In the genomic region with DNA sequence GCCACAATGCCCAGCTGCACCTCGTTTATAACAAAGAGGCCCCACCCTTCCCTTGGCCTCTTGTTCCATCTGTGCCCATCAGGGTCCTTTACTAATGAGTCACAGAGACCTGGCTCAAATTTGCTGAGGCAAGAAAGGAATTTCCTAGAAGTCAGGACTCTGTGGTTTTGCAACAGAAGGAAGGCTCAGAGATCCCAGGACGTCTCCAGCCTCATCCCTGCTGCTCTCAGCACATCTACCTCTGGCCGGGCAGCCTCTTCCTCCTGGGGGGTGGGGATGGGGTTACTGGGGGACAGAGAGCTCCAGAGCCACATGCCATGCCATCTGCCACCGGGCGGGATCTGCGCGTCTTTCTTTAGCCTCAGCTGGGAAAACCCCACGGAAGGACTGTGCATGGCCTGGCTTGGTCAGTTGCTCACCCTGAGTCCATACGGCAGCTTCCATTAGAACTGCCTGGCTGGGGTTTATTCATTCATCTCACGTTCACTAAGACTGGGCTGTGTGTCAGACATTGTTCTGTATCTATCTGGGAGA, we compare ENCODE assay signal across 10 cellular contexts. TPM values are rescaled to one million over a fixed set of nuclear protein-coding genes. Genes with fewer than 3 reads are reported as not detected.
DNase-seq lines count a peak whose midpoint lies in the region; ATAC-seq and TF ChIP-seq lines count a peak whose summit lies in the region.
"Had no signal": no experiment of that assay in that cellular context is flagged by ENCODE, and none has a peak within 500 bp of the region (broad histone marks: within the 10 kb centered on the region; RNA-seq: fewer than 3 reads in every experiment).

No MANE protein-coding gene starts in this region.

- no peak overlapping the region for H2AFZ ChIP-seq in HCT116 (ENCODE audit: low read depth, low read length, poor library complexity, severe bottlenecking)

- H3K36me3 Mint-ChIP-seq in WTC11, result no peaks in the 10 kb centered on the region
- H3K36me3 Mint-ChIP-seq in activated naive CD4-positive, alpha-beta T cell treated with anti-CD3 and anti-CD28 coated beads, Interleukin-2, amount 50 U/mL, for 72 hours, result no peaks in the 10 kb centered on the region
- H3K36me3 Mint-ChIP-seq: natural killer cell had no signal

- no peak overlapping the region for H3K4me3 Mint-ChIP-seq in WTC11
- H3K4me3 Mint-ChIP-seq: natural killer cell had no signal

- no peak overlapping the region for H3K9ac ChIP-seq in HCT116 (ENCODE audit: low read length)

- TF ChIP-seq POLR2A in HCT116 (IDR thresholded peaks at IDR 0.05; ENCODE audit: borderline replicate concordance, extremely low read depth, insufficient read depth, insufficient read length), result no peak

- no peaks in the 10 kb centered on the region for H3K9me2 ChIP-seq in HCT116 (ENCODE audit: insufficient read depth)

- peaks cover 3 to 12% of the 10 kb centered on the region in 2 experiments; a peak in 3 of 4 replicates for H3K4me1 ChIP-seq in HCT116 (ENCODE audit: control insufficient read depth in 1 of 2, insufficient read depth in 2 of 2, low read length in 2 of 2)

- no peaks in the 10 kb centered on the region for H3K27me3 ChIP-seq in HCT116 (ENCODE audit: insufficient read depth, low read length)

- no peaks in the 10 kb centered on the region for H3K27me3 Mint-ChIP-seq in WTC11 (ENCODE audit: low read depth)

- no peaks in the 10 kb centered on the region for H3K9me3 ChIP-seq in HCT116 (ENCODE audit: control insufficient read depth in 1 of 2, insufficient read depth in 1 of 2, low read depth in 1 of 2, low read length in 2 of 2)

- H4K20me1 ChIP-seq in HCT116 (ENCODE audit: insufficient read depth), result no peaks in the 10 kb centered on the region

- H3K4me2 ChIP-seq in HCT116 (ENCODE audit: low read length), result peak overlapping the region; percentile 9; the same call in 1 of the 2 replicates

- no TSS peak for BruUV-seq in HCT116 (replicated peaks; lab: Mats Ljungman, UMichigan)

- CTCF ChIA-PET in HCT116 (lab: Charles Lee) (no interaction called here), WTC11 (lab: Charles Lee) (no interaction called here)

- H3K4me3 ChIP-seq in HCT116 (replicated peaks in 1 of 2; ENCODE audit: low read depth in 1 of 2, low read length in 2 of 2), result no peak overlapping the region

- no peak overlapping the region for H3K27ac Mint-ChIP-seq in WTC11
- peak overlapping the region in 1 of 2 donors; percentile 79 for H3K27ac Mint-ChIP-seq in activated naive CD4-positive, alpha-beta T cell treated with anti-CD3 and anti-CD28 coated beads, Interleukin-2, amount 50 U/mL, for 72 hours
- H3K27ac Mint-ChIP-seq: natural killer cell had no signal

- no peaks in the 10 kb centered on the region for H3K9me3 Mint-ChIP-seq in WTC11
- H3K9me3 Mint-ChIP-seq in activated naive CD4-positive, alpha-beta T cell treated with anti-CD3 and anti-CD28 coated beads, Interleukin-2, amount 50 U/mL, for 72 hours, result no peaks in the 10 kb centered on the region
- H3K9me3 Mint-ChIP-seq: natural killer cell had no signal

- no peaks in the 10 kb centered on the region for H3K79me2 ChIP-seq in HCT116 (ENCODE audit: insufficient read depth, low read length)

- H3K36me3 ChIP-seq in HCT116 (ENCODE audit: control insufficient read depth in 1 of 2, insufficient read depth in 2 of 2, low read length in 2 of 2), result no peaks in the 10 kb centered on the region

- POLR2A ChIA-PET in HCT116 (lab: Charles Lee), result no interaction called here
- POLR2A ChIA-PET in WTC11 (lab: Charles Lee), result no interaction called here

- H3K27ac ChIP-seq in HCT116 (ENCODE audit: low read depth, low read length), result no peak overlapping the region

- peak; percentile 3 for DNase-seq in HCT116 (ENCODE audit: low read depth, low spot score)
- DNase-seq in WTC11 (ENCODE audit: low spot score), result peak; percentile 9
- peak; percentile 21 to 84 (median 62) for DNase-seq in head of caudate nucleus
- peak; percentile 62 for DNase-seq in stromal cell of bone marrow (ENCODE audit: low read depth)
- DNase-seq in activated naive CD4-positive, alpha-beta T cell treated with anti-CD3 and anti-CD28 coated beads, Interleukin-2, amount 50 U/mL, for 72 hours (ENCODE audit: low spot score in 2 of 2), result no peak
- no peak for DNase-seq in activated effector memory CD4-positive, alpha-beta T cell treated with anti-CD3 and anti-CD28 coated beads, Interleukin-2, amount 50 U/mL, for 16 hours
- DNase-seq: natural killer cell had no signal

- TF ChIP-seq CTCF in HCT116 (IDR thresholded peaks at IDR 0.05 in 2 of 3, conservative IDR thresholded peaks at IDR 0.05 in 1 of 3; ENCODE audit: borderline replicate concordance in 1 of 3, insufficient read depth in 1 of 3, low read depth in 2 of 3, low read length in 2 of 3) (no peak), WTC11 (IDR thresholded peaks at IDR 0.05) (no peak)

- H3K4me1 Mint-ChIP-seq in WTC11, result peaks cover 6% of the 10 kb centered on the region
- H3K4me1 Mint-ChIP-seq: natural killer cell had no signal

- RAD21 ChIA-PET in HCT116 (lab: Charles Lee; ENCODE audit: low non-redundant PET in 1 of 2, low total read pairs in 2 of 2, uncharacterized antibody in 2 of 2, unreplicated experiment in 2 of 2), result no interaction called here

- TF ChIP-seq RAD21 in HCT116 (IDR thresholded peaks at IDR 0.05; ENCODE audit: low read depth), result no peak

- intact Hi-C loops in HCT116 (cut with micrococcal nuclease), result no loop called here
- intact Hi-C loops in head of caudate nucleus (cut with DNase I), result no loop called here

- ATAC-seq in HCT116 (peak; percentile 47; the same call in 1 of the 2 replicates), WTC11 (no peak), GM21528 (IDR thresholded peaks at IDR 0.05; ENCODE audit: low FRiP score, unreplicated experiment) (no peak), GM21529 (IDR thresholded peaks at IDR 0.05; ENCODE audit: unreplicated experiment) (no peak)
- no peak for ATAC-seq in activated naive CD4-positive, alpha-beta T cell treated with anti-CD3 and anti-CD28 coated beads, Interleukin-2, amount 50 U/mL, for 72 hours
- ATAC-seq: esophagus mucosa, natural killer cell had no signal

TF ChIP-seq in HCT116, 20 proteins besides CTCF, POLR2A, EP300 and RAD21 (continues in another document):
- TF ChIP-seq SP1 (IDR thresholded peaks at IDR 0.05; ENCODE audit: low read depth) (no peak), EZH2phosphoT487 (IDR thresholded peaks at IDR 0.05; ENCODE audit: borderline replicate concordance) (no peak), SIN3A (IDR thresholded peaks at IDR 0.05; ENCODE audit: low read depth) (no peak), ZNF274 (IDR thresholded peaks at IDR 0.05; ENCODE audit: low read depth, low read length) (no peak), ZFX (IDR thresholded peaks at IDR 0.05) (no peak)

TF ChIP-seq in WTC11, 78 proteins besides CTCF, POLR2A, EP300 and RAD21 (continues in another document):
- no peak for TF ChIP-seq MXD4 (CRISPR knock-in tag; IDR thresholded peaks at IDR 0.05; ENCODE audit: borderline replicate concordance)
- TF ChIP-seq ZNF121 (CRISPR knock-in tag; IDR thresholded peaks at IDR 0.05), result no peak
- no peak for TF ChIP-seq MYBL2 (CRISPR knock-in tag; IDR thresholded peaks at IDR 0.05)
- no peak for TF ChIP-seq ZNF263 (CRISPR knock-in tag; IDR thresholded peaks at IDR 0.05; ENCODE audit: low read depth)
- TF ChIP-seq RORB (CRISPR knock-in tag; IDR thresholded peaks at IDR 0.05), result no peak
- TF ChIP-seq MLX (CRISPR knock-in tag; IDR thresholded peaks at IDR 0.05), result no peak
- TF ChIP-seq TEAD4 (CRISPR knock-in tag; IDR thresholded peaks at IDR 0.05), result no peak
- TF ChIP-seq NR1H2 (CRISPR knock-in tag; IDR thresholded peaks at IDR 0.05), result no peak

RNA-seq across cellular contexts. Expression of gene PSMG3, which starts 41.9 kb away (rescaled TPM):
- total RNA-seq in HCT116 (2021; ENCODE audit: unreplicated experiment), result 60.9 TPM
- 82.1 and 82.9 TPM in 2 replicates for polyA plus RNA-seq in HCT116 (2012)
- total RNA-seq in WTC11 (2021), result 33.3 to 50.7 TPM (median 45.9 TPM) in 3 replicates
- total RNA-seq in activated naive CD4-positive, alpha-beta T cell treated with anti-CD3 and anti-CD28 coated beads, Interleukin-2, amount 50 U/mL, for 72 hours, result 10 to 100 TPM; 26.8 to 36.4 TPM

RNA-seq across cellular contexts. Expression of gene TMEM184A, which starts 55.8 kb away (rescaled TPM):
- 34.8 TPM for total RNA-seq in HCT116 (2021; ENCODE audit: unreplicated experiment)
- 21.4 and 21.7 TPM in 2 replicates for polyA plus RNA-seq in HCT116 (2012)
- 1.3 to 1.4 TPM (median 1.3 TPM) in 3 replicates for total RNA-seq in WTC11 (2021)
- total RNA-seq in activated naive CD4-positive, alpha-beta T cell treated with anti-CD3 and anti-CD28 coated beads, Interleukin-2, amount 50 U/mL, for 72 hours, result under 1 TPM; 0.12 to 0.73 TPM

RNA-seq across cellular contexts. Expression of gene ELFN1, which starts 58.3 kb away (rescaled TPM):
- total RNA-seq in HCT116 (2021; ENCODE audit: unreplicated experiment) (4.4 TPM), WTC11 (2021) (4.1 to 4.6 TPM (median 4.4 TPM) in 3 replicates)
- 3.2 and 3.5 TPM in 2 replicates for polyA plus RNA-seq in HCT116 (2012)
- under 1 TPM in 1 of 2 donors, not detected in 1; 0.07 TPM for total RNA-seq in activated naive CD4-positive, alpha-beta T cell treated with anti-CD3 and anti-CD28 coated beads, Interleukin-2, amount 50 U/mL, for 72 hours

Comparison
In these comparisons a context has a peak if more than half of its experiments do, and no peak if none do; other contexts are left out.
1. DNase-seq: peak in HCT116 (single experiment), WTC11 (single experiment), head of caudate nucleus (42 of 42) and stromal cell of bone marrow (single experiment); none in activated naive CD4-positive, alpha-beta T cell treated with anti-CD3 and anti-CD28 coated beads, Interleukin-2, amount 50 U/mL, for 72 hours (0 of 2) and activated effector memory CD4-positive, alpha-beta T cell treated with anti-CD3 and anti-CD28 coated beads, Interleukin-2, amount 50 U/mL, for 16 hours (single experiment).
2. RNA of gene TMEM184A, which starts 55.8 kb away (total RNA-seq): 34.8 TPM in HCT116 (single experiment); 1.3 to 1.4 TPM in WTC11 and 0.12 to 0.73 TPM in activated naive CD4-positive, alpha-beta T cell treated with anti-CD3 and anti-CD28 coated beads, Interleukin-2, amount 50 U/mL, for 72 hours; every median in the first group is over 10 times any median in the second.